Comparison of ENCODE assay signal across 8 cellular contexts in the genomic region with DNA sequence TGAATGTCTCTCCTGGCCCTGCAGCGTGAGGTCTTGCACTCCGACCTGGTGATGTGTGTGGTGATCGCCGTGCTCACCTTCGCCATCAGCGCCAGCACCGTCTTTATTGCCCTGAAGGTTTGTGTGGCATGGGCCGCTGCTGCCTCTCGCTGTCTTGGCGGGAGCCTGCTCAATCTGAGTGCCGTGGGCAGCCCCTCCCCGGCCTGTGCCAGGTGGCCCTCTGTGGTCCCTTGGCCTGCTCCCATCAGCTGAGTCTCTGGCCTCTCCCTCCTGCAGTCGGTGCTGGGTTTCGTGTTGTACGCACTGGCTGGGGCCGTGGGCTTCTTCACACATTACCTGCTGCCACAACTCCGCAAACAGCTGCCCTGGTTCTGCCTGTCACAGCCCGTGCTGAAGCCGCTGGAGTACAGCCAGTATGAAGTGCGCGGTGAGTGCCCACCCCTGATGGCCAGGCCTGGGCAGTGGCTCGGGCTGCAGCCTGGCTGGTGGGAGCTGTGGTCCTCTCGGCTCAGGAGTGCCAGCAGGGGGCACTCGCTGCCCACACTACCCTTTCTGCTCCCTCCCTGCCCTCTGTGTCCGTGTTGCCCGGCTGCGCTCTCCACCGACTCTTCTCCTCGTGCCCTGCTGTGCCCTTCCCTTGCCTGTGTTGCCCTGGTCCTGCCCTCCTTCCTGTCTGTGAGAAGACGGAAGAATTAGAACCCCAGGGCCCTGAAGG. TPM values are rescaled to one million over a fixed set of nuclear protein-coding genes. Genes with fewer than 3 reads are reported as not detected.
DNase-seq lines count a peak whose midpoint lies in the region; ATAC-seq, FAIRE-seq and TF ChIP-seq lines count a peak whose summit lies in the region.

No MANE protein-coding gene starts in this region.

- no peaks in the 10 kb centered on the region for H3K9me3 ChIP-seq in K562 (replicated peaks; ENCODE audit: control insufficient read depth, insufficient read depth, low read depth, low read length)

- H4K20me1 ChIP-seq in K562 (replicated peaks; ENCODE audit: control insufficient read depth, insufficient read depth, low read length) = 0 out of 2 replicates have a peak, but pooled peaks cover 5% of the 10 kb centered on the region

- no peak overlapping the region for H3K4me2 ChIP-seq in K562 (ENCODE audit: insufficient read depth, low read length)

- peaks cover 45% of the 10 kb centered on the region for H3K36me3 ChIP-seq in H7 (replicated peaks; ENCODE audit: control insufficient read depth, insufficient read depth, low read length)
- H3K36me3 ChIP-seq in K562 (ENCODE audit: control insufficient read depth, insufficient read depth, low read length) = peaks cover 94% of the 10 kb centered on the region; the same call in 2 of the 3 replicates

- TF ChIP-seq POLR2A in K562 (conservative IDR thresholded peaks at IDR 0.05) = no peak

- peak; percentile 52 to 58 for TF ChIP-seq RAD21 in K562 (CRISPR knock-in tag; conservative IDR thresholded peaks at IDR 0.05 in 1 of 2, IDR thresholded peaks at IDR 0.05 in 1 of 2)

- 0 out of 4 replicates have a peak overlapping the region, but pooled peaks of 1 of the 2 experiments have one; percentile 21 for H3K9ac ChIP-seq in K562 (ENCODE audit: insufficient read depth in 1 of 2, low read depth in 2 of 2, low read length in 2 of 2)

- H3K27ac ChIP-seq in K562 (ENCODE audit: extremely low read depth, low read depth, low read length) = no peak overlapping the region

- H3K27me3 ChIP-seq in H7 (ENCODE audit: control insufficient read depth, insufficient read depth, low read length) = no peaks in the 10 kb centered on the region
- H3K27me3 ChIP-seq in K562 (ENCODE audit: control insufficient read depth in 2 of 2, insufficient read depth in 2 of 2, low read length in 2 of 2) = no peaks in the 10 kb centered on the region

- FAIRE-seq in K562 (lab: Jason Lieb, UNC) = no peak

- no peak for TF ChIP-seq EP300 in K562 (IDR thresholded peaks at IDR 0.05; ENCODE audit: low read length)

- H3K4me3 ChIP-seq in H7 (ENCODE audit: insufficient read depth, low read depth, low read length) = no peak overlapping the region
- no peak overlapping the region for H3K4me3 ChIP-seq in K562

- no peak overlapping the region for H2AFZ ChIP-seq in K562 (ENCODE audit: low read depth, low read length)

- CTCF ChIA-PET in K562 (lab: Yijun Ruan, JAX; ENCODE audit: low intra/inter-chr PET ratio) = interaction anchor here (1.1 to 2.2 kb wide), 3 partner anchors 192 to 363 kb away, joined by 5 to 27 read pairs (median 6); no protein-coding TSS in a partner anchor

- ATAC-seq in SK-N-SH treated with all-trans-retinoic acid at 6 μM for 48 hours (peak; percentile 78), K562 (peak; percentile 81), GM21576 (IDR thresholded peaks at IDR 0.05; ENCODE audit: unreplicated experiment) (no peak)

- 91% methylated on average over 26 of the region's 30 CpGs for WGBS in K562 (ENCODE audit: insufficient coverage, low coverage, missing lambda C conversion rate)

- no TSS peak for BruUV-seq in K562 (replicated peaks; lab: Mats Ljungman, UMichigan)

- POLR2A ChIA-PET in K562 (lab: Yijun Ruan, JAX) = interaction anchor here (0.5 to 1.9 kb wide), 4 partner anchors 8 to 87 kb away, joined by 3 to 7 read pairs (median 3); a partner anchor contains a TSS

- in situ Hi-C loops in K562 (cut with MboI) = no loop called here

- DNase-seq in AG20443 (ENCODE audit: low spot score) = peak; percentile 78
- peak; percentile 92 for DNase-seq in H7
- peak in 3 of 4 experiments; percentile 32 to 46 (median 39) for DNase-seq in K562 (ENCODE audit: extremely low read depth in 1 of 4, low spot score in 3 of 4)
- peak; percentile 73 for DNase-seq in iPS-NIHi7 (ENCODE audit: extremely low spot score)
- peak; percentile 24 for DNase-seq in stimulated activated CD8-positive, alpha-beta memory T cell treated with anti-CD3 and anti-CD28 coated beads, Interleukin-12 subunit alpha, Interleukin-12 subunit beta, amount 100 ng/mL, for 4 hours (ENCODE audit: low read depth)
- no peak for DNase-seq in dedifferentiated amniotic fluid mesenchymal stem cell (ENCODE audit: extremely low spot score)

- no peaks in the 10 kb centered on the region; the same call in 2 of the 3 replicates for H3K79me2 ChIP-seq in K562 (ENCODE audit: control insufficient read depth, insufficient read depth, low read length)

- intact Hi-C loops in K562 (cut with micrococcal nuclease) = no loop called here

- TF ChIP-seq CTCF in K562 (IDR thresholded peaks at IDR 0.05 in 2 of 3, conservative IDR thresholded peaks at IDR 0.05 in 1 of 3; ENCODE audit: insufficient read depth in 2 of 3, low read depth in 1 of 3, low read length in 3 of 3) = peak; percentile 60 to 62 (median 61)

- H3K4me1 ChIP-seq in K562 (replicated peaks in 1 of 2; ENCODE audit: control insufficient read depth in 2 of 2, insufficient read depth in 2 of 2, low read length in 2 of 2) = peaks cover 0 to 28% of the 10 kb centered on the region in 2 experiments; a peak in 1 of 5 replicates

- no peaks in the 10 kb centered on the region for H3K9me1 ChIP-seq in K562 (ENCODE audit: control insufficient read depth, insufficient read depth, low read length)

RNA-seq across cellular contexts. Expression of a gene that starts 10.2 kb away (rescaled TPM):
- 21.7 and 25.9 TPM in 2 replicates for total RNA-seq in H7 (2014; rRNA removed; shearing (Covaris generic))
- 75.0 and 267 TPM in 2 replicates for total RNA-seq in K562 (2011; cell fraction: chromatin; rRNA removed; ENCODE audit: low replicate concordance)
- 170 and 187 TPM in 2 replicates for total RNA-seq in K562 (2011; cell fraction: nucleolus; rRNA removed)
- 110 and 119 TPM in 2 replicates for total RNA-seq in K562 (2011; cell fraction: nucleoplasm; rRNA removed)
- total RNA-seq in K562 (2014; rRNA removed) (21.3 and 24.3 TPM in 2 replicates), K562 (2014; rRNA removed; fragmentation: Illumina TruSeq; extraction: Trizol) (2.5 and 4.3 TPM in 2 replicates), K562 (2015; rRNA removed; fragmentation: Illumina TruSeq; extraction: Trizol) (13.9 and 14.1 TPM in 2 replicates), K562 (2021) (40.0 and 47.8 TPM in 2 replicates)
- polyA plus RNA-seq in K562 (2011; rRNA removed) (9.2 and 19.0 TPM in 2 replicates), K562 (2014; fragmentation: Illumina TruSeq; extraction: Trizol) (12.8 and 28.6 TPM in 2 replicates), K562 (2014; fragmentation: Nextera tagmentation; extraction: Ambion mirVana) (under 1 TPM; 0.11 to 0.29 TPM), K562 (2014; rRNA removed) (30.1 and 32.8 TPM in 2 replicates)
- polyA plus RNA-seq in K562 (2011; cell fraction: cytosol; rRNA removed) = 17.7 and 33.4 TPM in 2 replicates
- polyA plus RNA-seq in K562 (2011; cell fraction: nucleus; rRNA removed) = 87.8 and 157 TPM in 2 replicates
- 25.3 and 40.1 TPM in 2 replicates for polyA plus RNA-seq in K562 (2012)
- 8.4 and 10.6 TPM in 2 replicates for polyA minus RNA-seq in K562 (2011; rRNA and poly(A)+ RNA removed)
- polyA minus RNA-seq in K562 (2011; cell fraction: cytosol; rRNA and poly(A)+ RNA removed) = 25.9 and 35.1 TPM in 2 replicates
- polyA minus RNA-seq in K562 (2011; cell fraction: nucleus; rRNA and poly(A)+ RNA removed) = 43.0 and 43.9 TPM in 2 replicates

RNA-seq across cellular contexts. Expression of a gene that starts 11.8 kb away (rescaled TPM):
- total RNA-seq in H7 (2014; rRNA removed; shearing (Covaris generic)) = 30.1 and 33.2 TPM in 2 replicates
- 60.6 and 168 TPM in 2 replicates for total RNA-seq in K562 (2011; cell fraction: chromatin; rRNA removed; ENCODE audit: low replicate concordance)
- total RNA-seq in K562 (2011; cell fraction: nucleolus; rRNA removed) = 72.6 and 83.4 TPM in 2 replicates
- total RNA-seq in K562 (2011; cell fraction: nucleoplasm; rRNA removed) = 51.5 and 63.5 TPM in 2 replicates
- total RNA-seq in K562 (2014; rRNA removed) (28.7 and 39.9 TPM in 2 replicates), K562 (2014; rRNA removed; fragmentation: Illumina TruSeq; extraction: Trizol) (5.4 and 9.0 TPM in 2 replicates), K562 (2015; rRNA removed; fragmentation: Illumina TruSeq; extraction: Trizol) (18.2 and 20.5 TPM in 2 replicates), K562 (2021) (42.7 and 47.7 TPM in 2 replicates)
- polyA plus RNA-seq in K562 (2011; rRNA removed) (13.1 and 18.0 TPM in 2 replicates), K562 (2014; fragmentation: Illumina TruSeq; extraction: Trizol) (12.2 and 23.0 TPM in 2 replicates), K562 (2014; fragmentation: Nextera tagmentation; extraction: Ambion mirVana) (1 to 10 TPM in 1 of 2 experiments, under 1 TPM in 1; 0.77 to 1.6 TPM), K562 (2014; rRNA removed) (25.0 and 31.6 TPM in 2 replicates)
- 19.3 and 52.1 TPM in 2 replicates for polyA plus RNA-seq in K562 (2011; cell fraction: cytosol; rRNA removed)
- 31.1 and 52.1 TPM in 2 replicates for polyA plus RNA-seq in K562 (2011; cell fraction: nucleus; rRNA removed)
- polyA plus RNA-seq in K562 (2012) = 35.9 and 37.4 TPM in 2 replicates
- 14.7 TPM in 2 replicates for polyA minus RNA-seq in K562 (2011; rRNA and poly(A)+ RNA removed)
- 23.4 and 26.2 TPM in 2 replicates for polyA minus RNA-seq in K562 (2011; cell fraction: cytosol; rRNA and poly(A)+ RNA removed)
- 24.2 and 31.1 TPM in 2 replicates for polyA minus RNA-seq in K562 (2011; cell fraction: nucleus; rRNA and poly(A)+ RNA removed)

RNA-seq across cellular contexts. Expression of a gene that starts 12.1 kb away (rescaled TPM):
- total RNA-seq in H7 (2014; rRNA removed; shearing (Covaris generic)) = 52.7 and 65.9 TPM in 2 replicates
- 26.8 and 126 TPM in 2 replicates for total RNA-seq in K562 (2011; cell fraction: chromatin; rRNA removed; ENCODE audit: low replicate concordance)
- total RNA-seq in K562 (2011; cell fraction: nucleolus; rRNA removed) = 79.4 and 96.4 TPM in 2 replicates
- 35.7 and 43.0 TPM in 2 replicates for total RNA-seq in K562 (2011; cell fraction: nucleoplasm; rRNA removed)
- total RNA-seq in K562 (2014; rRNA removed) = 45.7 and 56.0 TPM in 2 replicates
- 12.4 and 14.2 TPM in 2 replicates for total RNA-seq in K562 (2014; rRNA removed; fragmentation: Illumina TruSeq; extraction: Trizol)
- total RNA-seq in K562 (2015; rRNA removed; fragmentation: Illumina TruSeq; extraction: Trizol) = 28.3 and 29.2 TPM in 2 replicates
- total RNA-seq in K562 (2021) = 83.1 and 85.8 TPM in 2 replicates
- 16.8 and 31.3 TPM in 2 replicates for polyA plus RNA-seq in K562 (2011; rRNA removed)
- 19.5 and 74.2 TPM in 2 replicates for polyA plus RNA-seq in K562 (2011; cell fraction: cytosol; rRNA removed)
- 72.0 and 175 TPM in 2 replicates for polyA plus RNA-seq in K562 (2011; cell fraction: nucleus; rRNA removed)
- 54.8 and 65.0 TPM in 2 replicates for polyA plus RNA-seq in K562 (2012)
- 15.5 and 30.0 TPM in 2 replicates for polyA plus RNA-seq in K562 (2014; fragmentation: Illumina TruSeq; extraction: Trizol)
- 1 to 10 TPM in 1 of 2 experiments, under 1 TPM in 1; 0.25 to 1.4 TPM for polyA plus RNA-seq in K562 (2014; fragmentation: Nextera tagmentation; extraction: Ambion mirVana)
- 34.7 and 37.2 TPM in 2 replicates for polyA plus RNA-seq in K562 (2014; rRNA removed)
- 15.4 and 26.3 TPM in 2 replicates for polyA minus RNA-seq in K562 (2011; rRNA and poly(A)+ RNA removed)
- polyA minus RNA-seq in K562 (2011; cell fraction: cytosol; rRNA and poly(A)+ RNA removed) = 43.1 and 44.1 TPM in 2 replicates
- 26.3 and 33.0 TPM in 2 replicates for polyA minus RNA-seq in K562 (2011; cell fraction: nucleus; rRNA and poly(A)+ RNA removed)

RNA-seq across cellular contexts. Expression of a gene that starts 30.2 kb away (rescaled TPM):
- total RNA-seq in H7 (2014; rRNA removed; shearing (Covaris generic)) = not detected in 2 replicates
- 0.33 and 1.00 TPM in 2 replicates for total RNA-seq in K562 (2011; cell fraction: chromatin; rRNA removed; ENCODE audit: low replicate concordance)
- 0.26 TPM in 1 of 2 replicates, not detected in the other for total RNA-seq in K562 (2011; cell fraction: nucleolus; rRNA removed)
- total RNA-seq in K562 (2011; cell fraction: nucleoplasm; rRNA removed) = 0.29 TPM in 1 of 2 replicates, not detected in the other
- total RNA-seq in K562 (2014; rRNA removed) (not detected in 2 replicates), K562 (2014; rRNA removed; fragmentation: Illumina TruSeq; extraction: Trizol) (not detected in 2 replicates), K562 (2015; rRNA removed; fragmentation: Illumina TruSeq; extraction: Trizol) (not detected in 2 replicates), K562 (2021) (0.40 TPM in 1 of 2 replicates, not detected in the other)
- polyA plus RNA-seq in K562 (2011; rRNA removed) (not detected in 2 replicates), K562 (2014; fragmentation: Illumina TruSeq; extraction: Trizol) (not detected in 2 replicates), K562 (2014; fragmentation: Nextera tagmentation; extraction: Ambion mirVana) (not detected), K562 (2014; rRNA removed) (0.07 TPM in 1 of 2 replicates, not detected in the other)
- polyA plus RNA-seq in K562 (2011; cell fraction: cytosol; rRNA removed) = 0.28 TPM in 1 of 2 replicates, not detected in the other
- not detected in 2 replicates for polyA plus RNA-seq in K562 (2011; cell fraction: nucleus; rRNA removed)
- polyA plus RNA-seq in K562 (2012) = 0.39 and 0.58 TPM in 2 replicates
- not detected in 2 replicates for polyA minus RNA-seq in K562 (2011; rRNA and poly(A)+ RNA removed)
- polyA minus RNA-seq in K562 (2011; cell fraction: cytosol; rRNA and poly(A)+ RNA removed) = not detected in 2 replicates
- 0.27 TPM in 1 of 2 replicates, not detected in the other for polyA minus RNA-seq in K562 (2011; cell fraction: nucleus; rRNA and poly(A)+ RNA removed)

RNA-seq across cellular contexts. Expression of a gene that starts 36.9 kb away (rescaled TPM):
- total RNA-seq in H7 (2014; rRNA removed; shearing (Covaris generic)) = 17.7 and 28.4 TPM in 2 replicates
- 79.5 and 201 TPM in 2 replicates for total RNA-seq in K562 (2011; cell fraction: chromatin; rRNA removed; ENCODE audit: low replicate concordance)
- 107 and 114 TPM in 2 replicates for total RNA-seq in K562 (2011; cell fraction: nucleolus; rRNA removed)
- 101 and 117 TPM in 2 replicates for total RNA-seq in K562 (2011; cell fraction: nucleoplasm; rRNA removed)
- total RNA-seq in K562 (2014; rRNA removed) = 33.4 and 37.6 TPM in 2 replicates
- 13.6 and 14.2 TPM in 2 replicates for total RNA-seq in K562 (2014; rRNA removed; fragmentation: Illumina TruSeq; extraction: Trizol)
- total RNA-seq in K562 (2015; rRNA removed; fragmentation: Illumina TruSeq; extraction: Trizol) = 20.6 and 21.0 TPM in 2 replicates
- total RNA-seq in K562 (2021) = 52.2 and 62.0 TPM in 2 replicates
- 17.0 and 30.8 TPM in 2 replicates for polyA plus RNA-seq in K562 (2011; rRNA removed)
- polyA plus RNA-seq in K562 (2011; cell fraction: cytosol; rRNA removed) = 15.4 and 23.1 TPM in 2 replicates
- 129 and 168 TPM in 2 replicates for polyA plus RNA-seq in K562 (2011; cell fraction: nucleus; rRNA removed)
- 45.8 and 53.1 TPM in 2 replicates for polyA plus RNA-seq in K562 (2012)
- 46.8 and 67.4 TPM in 2 replicates for polyA plus RNA-seq in K562 (2014; fragmentation: Illumina TruSeq; extraction: Trizol)
- polyA plus RNA-seq in K562 (2014; fragmentation: Nextera tagmentation; extraction: Ambion mirVana) = 1 to 10 TPM; 6.0 to 6.4 TPM
- polyA plus RNA-seq in K562 (2014; rRNA removed) = 30.1 and 31.1 TPM in 2 replicates
- 24.3 and 24.4 TPM in 2 replicates for polyA minus RNA-seq in K562 (2011; rRNA and poly(A)+ RNA removed)
- polyA minus RNA-seq in K562 (2011; cell fraction: cytosol; rRNA and poly(A)+ RNA removed) = 25.8 and 34.8 TPM in 2 replicates
- polyA minus RNA-seq in K562 (2011; cell fraction: nucleus; rRNA and poly(A)+ RNA removed) = 58.0 and 73.5 TPM in 2 replicates
